ENCODE assay signal across 8 cellular contexts in the genomic region with DNA sequence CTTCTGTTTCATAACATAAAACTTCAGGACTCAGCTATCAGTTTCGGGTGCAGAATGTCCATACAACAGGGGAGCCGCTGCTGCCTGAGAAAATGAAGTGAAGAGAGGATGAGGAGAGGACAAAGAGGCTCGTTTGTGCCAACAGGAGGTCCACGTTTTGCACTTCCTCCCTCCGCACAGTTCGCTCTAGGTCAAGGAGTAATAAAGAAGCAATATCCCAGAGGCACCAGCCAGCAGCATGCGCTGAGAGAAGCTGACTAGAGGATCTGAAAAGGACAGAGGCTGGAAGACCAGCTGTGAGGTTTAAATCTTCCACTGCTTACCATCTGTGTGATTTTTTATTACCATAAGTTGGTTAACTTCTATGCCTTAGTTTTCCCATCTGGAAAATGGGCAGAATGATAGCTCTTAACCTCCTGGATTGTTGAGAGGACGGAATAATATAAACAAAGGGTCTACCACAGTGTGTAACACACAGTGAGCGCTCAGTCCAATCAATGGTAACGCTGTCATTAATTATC. TPM values are rescaled to one million over a fixed set of nuclear protein-coding genes. Genes with fewer than 3 reads are reported as not detected.
DNase-seq lines count a peak whose midpoint lies in the region; ATAC-seq and TF ChIP-seq lines count a peak whose summit lies in the region.

No MANE protein-coding gene starts in this region.

- H3K9ac ChIP-seq in SU-DHL-6 (ENCODE audit: low read length), result peak overlapping the region; percentile 91

- intact Hi-C loops in right cardiac atrium (cut with DNase I) (loop anchor here (5.0 to 10.0 kb wide), 2 partner anchors 114 to 122 kb away; no protein-coding TSS in a partner anchor), spleen (cut with DNase I; ENCODE audit: low total_unique reads) (loop anchor here (10.0 kb wide), 2 partner anchors 132 to 262 kb away; a partner anchor contains a TSS)

- H3K27me3 ChIP-seq in H7 (ENCODE audit: control insufficient read depth, insufficient read depth, low read length), result no peaks in the 10 kb centered on the region
- H3K27me3 ChIP-seq in SU-DHL-6 (ENCODE audit: low read length), result no peaks in the 10 kb centered on the region
- no peaks in the 10 kb centered on the region for H3K27me3 ChIP-seq in right cardiac atrium (ENCODE audit: control insufficient read depth, insufficient read depth)
- H3K27me3 ChIP-seq in spleen (replicated peaks in 1 of 7), result no peaks in the 10 kb centered on the region

- peak overlapping the region; percentile 89 for H3K4me2 ChIP-seq in SU-DHL-6 (ENCODE audit: low read depth, low read length, poor library complexity, severe bottlenecking)

- 27% methylated on average over 10 of the region's 10 CpGs for WGBS in right cardiac atrium
- 33 to 43% (median 38%) methylated on average over 10 of the region's 10 CpGs for WGBS in spleen, 5 donors

- H3K4me3 ChIP-seq in H7 (ENCODE audit: insufficient read depth, low read depth, low read length), result peak overlapping the region; percentile 92
- peak overlapping the region; percentile 95 for H3K4me3 ChIP-seq in SU-DHL-6 (ENCODE audit: insufficient read depth, low read length, poor library complexity, severe bottlenecking)
- peak overlapping the region; percentile 82 for H3K4me3 ChIP-seq in right cardiac atrium (ENCODE audit: low read length)
- H3K4me3 ChIP-seq in spleen, result peak overlapping the region; percentile 63 to 96 (median 90)

- no peak overlapping the region for H3K27ac ChIP-seq in SU-DHL-6 (ENCODE audit: low read depth, low read length)
- peak overlapping the region; percentile 26 for H3K27ac ChIP-seq in right cardiac atrium (ENCODE audit: low read length)
- H3K27ac ChIP-seq in spleen, result peak overlapping the region in 5 of 8 donors; percentile 47 to 87 (median 76)

- H3K9me3 ChIP-seq in SU-DHL-6 (ENCODE audit: insufficient read depth, low read length) (no peaks in the 10 kb centered on the region), right cardiac atrium (ENCODE audit: control insufficient read depth, low read length) (no peaks in the 10 kb centered on the region), spleen (peaks cover 0 to 15% (median 4%) of the 10 kb centered on the region in 8 donors)

- TF ChIP-seq CTCF in SU-DHL-6 (IDR thresholded peaks at IDR 0.05; ENCODE audit: insufficient read depth, low read length, poor library complexity, severe bottlenecking) (no peak), spleen (IDR thresholded peaks at IDR 0.05 in 8 of 11, conservative IDR thresholded peaks at IDR 0.05 in 3 of 11) (no peak)

- peak; percentile 38 for DNase-seq in H7
- DNase-seq in right cardiac atrium, result peak in 1 of 3 donors; percentile 31
- no peak for DNase-seq in spleen
- no peak for DNase-seq in HK-2 (ENCODE audit: unreplicated experiment)
- DNase-seq in effector CD4-positive, alpha-beta T cell, result no peak
- no peak for DNase-seq in cerebellar nuclear complex (lab: John Stamatoyannopoulos, UW)
- DNase-seq in amniotic stem cell (lab: John Stamatoyannopoulos, UW), result no peak

- H3K4me1 ChIP-seq in right cardiac atrium (ENCODE audit: control insufficient read depth, insufficient read depth, low read length), result no peaks in the 10 kb centered on the region
- peaks cover 2 to 35% (median 21%) of the 10 kb centered on the region in 6 donors for H3K4me1 ChIP-seq in spleen

- H2AFZ ChIP-seq in SU-DHL-6 (ENCODE audit: low read depth, low read length, severe bottlenecking), result peak overlapping the region; percentile 100

- no peak for TF ChIP-seq POLR2A in spleen (IDR thresholded peaks at IDR 0.05)

- no peaks in the 10 kb centered on the region for H3F3A ChIP-seq in SU-DHL-6 (ENCODE audit: insufficient read depth)

- no peaks in the 10 kb centered on the region for H3K9me2 ChIP-seq in SU-DHL-6 (replicated peaks; ENCODE audit: insufficient read depth, low read length)

- no peak for ATAC-seq in right cardiac atrium

- H3K36me3 ChIP-seq in H7 (replicated peaks; ENCODE audit: control insufficient read depth, insufficient read depth, low read length) (no peaks in the 10 kb centered on the region), SU-DHL-6 (ENCODE audit: low read length) (no peaks in the 10 kb centered on the region; the same call in 1 of the 2 replicates), spleen (peaks cover 0 to 35% (median 18%) of the 10 kb centered on the region in 6 donors)

- no peaks in the 10 kb centered on the region; the same call in 1 of the 2 replicates for H3K79me2 ChIP-seq in SU-DHL-6 (ENCODE audit: insufficient read depth, low read length)

- H4K20me1 ChIP-seq in SU-DHL-6 (ENCODE audit: low read depth, low read length), result no peaks in the 10 kb centered on the region

RNA-seq across cellular contexts. Expression of a gene that starts 0.7 kb away (rescaled TPM):
- 10.0 and 11.9 TPM in 2 replicates for total RNA-seq in H7 (2014; rRNA removed; shearing (Covaris generic))
- 10 to 100 TPM; 15.1 to 31.1 (median 17.0) TPM for total RNA-seq in right cardiac atrium
- 15.8 TPM for polyA plus RNA-seq in right cardiac atrium
- 10 to 100 TPM in 1 of 7 donors, 1 to 10 TPM in 6; 5.0 to 15.0 (median 7.1) TPM for total RNA-seq in spleen
- 1 to 10 TPM; 2.6 to 3.3 (median 2.6) TPM for polyA plus RNA-seq in spleen
